ENCODE assay signal across 11 cellular contexts in genomic region chr9:95077053-95077765, GRCh38.
DNase-seq lines count a peak whose midpoint lies in the region; ATAC-seq and TF ChIP-seq lines count a peak whose summit lies in the region.
"Had no signal": no experiment of that assay in that cellular context is flagged by ENCODE, and none has a peak within 500 bp of the region (broad histone marks: within the 10 kb centered on the region; RNA-seq: fewer than 3 reads in every experiment).

No MANE protein-coding gene starts in this region.

- H3K27ac Mint-ChIP-seq in neural progenitor cell = peak overlapping the region; percentile 96
- no peak overlapping the region for H3K27ac Mint-ChIP-seq in activated CD8-positive, alpha-beta T cell treated with anti-CD3 and anti-CD28 coated beads, Interleukin-2, amount 10 ng/mL, durations not matched to agents 7 days and 5 days

- no peak overlapping the region for H3K4me3 ChIP-seq in cardiac fibroblast (replicated peaks in 1 of 2; ENCODE audit: low read depth in 2 of 2, low read length in 2 of 2)
- H3K4me3 ChIP-seq in neural progenitor cell = no peak overlapping the region
- H3K4me3 ChIP-seq in tibial artery = peak overlapping the region; percentile 7 to 11

- H3K4me2 ChIP-seq in neural progenitor cell = no peak overlapping the region

- H3K27me3 ChIP-seq in neural progenitor cell (no peaks in the 10 kb centered on the region), tibial artery (no peaks in the 10 kb centered on the region)

- peaks cover 43% of the 10 kb centered on the region for H3K4me1 ChIP-seq in neural progenitor cell
- peaks cover 0 to 100% (median 85%) of the 10 kb centered on the region in 4 donors for H3K4me1 ChIP-seq in tibial artery

- no peak overlapping the region for H2AFZ ChIP-seq in neural progenitor cell (replicated peaks)

- CTCF ChIA-PET in activated CD8-positive, alpha-beta T cell treated with anti-CD3 and anti-CD28 coated beads, Interleukin-2, amount 10 ng/mL, durations not matched to agents 7 days and 5 days (lab: Charles Lee) = no interaction called here

- no peak overlapping the region for H3K9ac ChIP-seq in neural progenitor cell

- DNase-seq in cardiac fibroblast (ENCODE audit: low read depth in 2 of 2) = no peak
- DNase-seq in left ventricle myocardium superior = peak; percentile 51
- DNase-seq in neural progenitor cell (ENCODE audit: low spot score) = no peak
- peak; percentile 20 to 74 for DNase-seq in tibial artery
- DNase-seq in HUDEP-2 (lab: John Stamatoyannopoulos, UW; ENCODE audit: unreplicated experiment in 76 of 76) = no peak
- no peak for DNase-seq in stimulated activated CD4-positive, alpha-beta T cell treated with anti-CD3 and anti-CD28 coated beads, Interleukin-1b, Interleukin-23, amount 100 ng/mL, for 48 hours
- no peak for DNase-seq in activated CD8-positive, alpha-beta T cell treated with anti-CD3 and anti-CD28 coated beads, Interleukin-2, amount 10 ng/mL, durations not matched to agents 7 days and 5 days
- DNase-seq: activated CD4-positive, CD25-positive, alpha-beta regulatory T cell treated with anti-CD3 and anti-CD28 coated beads, Interleukin-2, amount 50 U/mL, for 72 hours; activated effector memory CD4-positive, alpha-beta T cell treated with Interleukin-2 at 50 U/mL for 16 hours; cortex of kidney had no signal

- H4K20me1 ChIP-seq in neural progenitor cell (ENCODE audit: low read depth) = peaks cover 13% of the 10 kb centered on the region

- H3K9me3 ChIP-seq in neural progenitor cell (ENCODE audit: low read depth) (no peaks in the 10 kb centered on the region), tibial artery (no peaks in the 10 kb centered on the region)

- POLR2A ChIA-PET in activated CD8-positive, alpha-beta T cell treated with anti-CD3 and anti-CD28 coated beads, Interleukin-2, amount 10 ng/mL, durations not matched to agents 7 days and 5 days (lab: Charles Lee) = no interaction called here

- intact Hi-C loops in left ventricle myocardium superior (cut with micrococcal nuclease) (no loop called here), tibial artery (cut with DNase I; ENCODE audit: low total_unique reads) (no loop called here)

- no peaks in the 10 kb centered on the region for H3K9me3 Mint-ChIP-seq in neural progenitor cell
- no peaks in the 10 kb centered on the region for H3K9me3 Mint-ChIP-seq in activated CD8-positive, alpha-beta T cell treated with anti-CD3 and anti-CD28 coated beads, Interleukin-2, amount 10 ng/mL, durations not matched to agents 7 days and 5 days (ENCODE audit: insufficient read depth)

- no peak overlapping the region for H3K27ac ChIP-seq in neural progenitor cell
- peak overlapping the region; percentile 79 to 93 for H3K27ac ChIP-seq in tibial artery

- H3K4me3 Mint-ChIP-seq in neural progenitor cell = no peak overlapping the region
- H3K4me3 Mint-ChIP-seq in activated CD8-positive, alpha-beta T cell treated with anti-CD3 and anti-CD28 coated beads, Interleukin-2, amount 10 ng/mL, durations not matched to agents 7 days and 5 days = no peak overlapping the region

- H3K36me3 ChIP-seq in neural progenitor cell (no peaks in the 10 kb centered on the region), tibial artery (peaks cover 19 to 36% (median 28%) of the 10 kb centered on the region in 3 donors)

- peaks cover 5% of the 10 kb centered on the region for H3K27me3 Mint-ChIP-seq in neural progenitor cell (ENCODE audit: insufficient read depth, low read depth)
- no peaks in the 10 kb centered on the region for H3K27me3 Mint-ChIP-seq in activated CD8-positive, alpha-beta T cell treated with anti-CD3 and anti-CD28 coated beads, Interleukin-2, amount 10 ng/mL, durations not matched to agents 7 days and 5 days (ENCODE audit: low read depth)

- no peaks in the 10 kb centered on the region for H3K79me2 ChIP-seq in neural progenitor cell (ENCODE audit: low read depth)

- TF ChIP-seq CTCF in cardiac fibroblast (IDR thresholded peaks at IDR 0.05; ENCODE audit: low read depth, low read length) (peak; percentile 13), neural progenitor cell (IDR thresholded peaks at IDR 0.05) (no peak), tibial artery (IDR thresholded peaks at IDR 0.05) (peak; percentile 12 to 21)

- H3K4me1 Mint-ChIP-seq in neural progenitor cell = peaks cover 55% of the 10 kb centered on the region
- no peaks in the 10 kb centered on the region for H3K4me1 Mint-ChIP-seq in activated CD8-positive, alpha-beta T cell treated with anti-CD3 and anti-CD28 coated beads, Interleukin-2, amount 10 ng/mL, durations not matched to agents 7 days and 5 days (ENCODE audit: low read depth)

- peaks cover 18% of the 10 kb centered on the region for H3F3A ChIP-seq in neural progenitor cell (ENCODE audit: low read depth)

- ATAC-seq in left ventricle myocardium superior (peak; percentile 35), HG03457 (IDR thresholded peaks at IDR 0.05; ENCODE audit: unreplicated experiment) (no peak)
- no peak for ATAC-seq in activated CD8-positive, alpha-beta T cell treated with anti-CD3 and anti-CD28 coated beads, Interleukin-2, amount 10 ng/mL, durations not matched to agents 7 days and 5 days

- peaks cover 21% of the 10 kb centered on the region for H3K36me3 Mint-ChIP-seq in neural progenitor cell
- no peaks in the 10 kb centered on the region for H3K36me3 Mint-ChIP-seq in activated CD8-positive, alpha-beta T cell treated with anti-CD3 and anti-CD28 coated beads, Interleukin-2, amount 10 ng/mL, durations not matched to agents 7 days and 5 days (ENCODE audit: low read depth)

Comparison
In these comparisons a context has a peak if more than half of its experiments do, and no peak if none do; other contexts are left out.
1. DNase-seq: peak in left ventricle myocardium superior (single experiment) and tibial artery (2 of 2); none in cardiac fibroblast (0 of 2), neural progenitor cell (single experiment), HUDEP-2 (0 of 76), stimulated activated CD4-positive, alpha-beta T cell treated with anti-CD3 and anti-CD28 coated beads, Interleukin-1b, Interleukin-23, amount 100 ng/mL, for 48 hours (single experiment) and activated CD8-positive, alpha-beta T cell treated with anti-CD3 and anti-CD28 coated beads, Interleukin-2, amount 10 ng/mL, durations not matched to agents 7 days and 5 days (single experiment).
2. H3K4me3 ChIP-seq: peak in tibial artery (2 of 2); none in cardiac fibroblast (0 of 2) and neural progenitor cell (single experiment).